ENCODE assay signal across 31 cellular contexts in genomic region chr1:235151033-235151432, GRCh38. TPM values are rescaled to one million over a fixed set of nuclear protein-coding genes. Genes with fewer than 3 reads are reported as not detected.
A peak's percentile ranks its signal among the peaks of the same experiment; 100 is the strongest.
DNase-seq lines count a peak whose midpoint lies in the region; ATAC-seq and TF ChIP-seq lines count a peak whose summit lies in the region.
"Had no signal": no experiment of that assay in that cellular context is flagged by ENCODE, and none has a peak within 500 bp of the region (broad histone marks: within the 10 kb centered on the region; RNA-seq: fewer than 3 reads in every experiment).

No MANE protein-coding gene starts in this region.

- no peak for DNase-seq in activated T-cell treated with anti-CD3 and anti-CD28 coated beads, Interleukin-2, amount 50 U/mL, for 72 hours
- DNase-seq in activated T-cell treated with anti-CD3 and anti-CD28 coated beads, Interleukin-2, amount 50 U/mL, for 48 hours = no peak
- DNase-seq in activated CD8-positive, alpha-beta T cell treated with anti-CD3 and anti-CD28 coated beads, Interleukin-2, amount 10 ng/mL, durations not matched to agents 7 days and 5 days = no peak
- no peak for DNase-seq in endodermal cell
- no peak for DNase-seq in stimulated activated naive B cell treated with anti-CD40 and anti-IgM and Interleukin-4, amounts not matched to agents 10 μg/mL and 1 μg/mL and 100 μg/mL, for 72 hours
- no peak for DNase-seq in NCI-H2227 (lab: John Stamatoyannopoulos, UW; ENCODE audit: unreplicated experiment)
- DNase-seq in G401 (ENCODE audit: low spot score) = no peak
- DNase-seq: adrenal gland; COR-L47; DMS53; effector CD4-positive, alpha-beta T cell; foreskin keratinocyte; heart right ventricle; KG1; left colon; NCI-H1436; NCI-H2081 treated with DMSO at 0.1 percent for 48 hours; NCI-H446; stimulated activated CD4-positive, alpha-beta T cell treated with anti-CD3 and anti-CD28 coated beads, Interleukin-2, amount 100 ng/mL, for 24 hours; upper lobe of right lung had no signal

- ATAC-seq in activated T-cell treated with anti-CD3 and anti-CD28 coated beads, Interleukin-2, amount 50 U/mL, for 72 hours (replicated peaks in 1 of 2) = no peak
- ATAC-seq in activated CD8-positive, alpha-beta T cell treated with anti-CD3 and anti-CD28 coated beads, Interleukin-2, amount 10 ng/mL, durations not matched to agents 7 days and 5 days = peak; percentile 45
- no peak for ATAC-seq in stimulated activated naive B cell treated with anti-CD40 and anti-IgM and Interleukin-4, amounts not matched to agents 10 μg/mL and 1 μg/mL and 100 μg/mL, for 72 hours (replicated peaks)
- ATAC-seq in GM21526 (IDR thresholded peaks at IDR 0.05; ENCODE audit: low FRiP score, unreplicated experiment) = no peak
- ATAC-seq: activated CD4-positive, CD25-positive, alpha-beta regulatory T cell treated with anti-CD3 and anti-CD28 coated beads, Interleukin-2, amount 50 U/mL, for 24 hours; heart right ventricle; left colon; upper lobe of right lung had no signal

- POLR2A ChIA-PET in activated CD8-positive, alpha-beta T cell treated with anti-CD3 and anti-CD28 coated beads, Interleukin-2, amount 10 ng/mL, durations not matched to agents 7 days and 5 days (lab: Charles Lee) = interaction anchor here (3.0 kb wide), 1 partner anchor 10 kb away, joined by 11 read pairs; the partner anchor contains the start of gene RBM34

- no peak overlapping the region for H3K27ac ChIP-seq in endodermal cell (ENCODE audit: low read depth, low read length)
- H3K27ac ChIP-seq: adrenal gland, esophagus muscularis mucosa, foreskin keratinocyte, heart right ventricle, neural progenitor cell, parathyroid adenoma, right atrium auricular region, upper lobe of right lung had no signal

- no peaks in the 10 kb centered on the region for H3K9me3 Mint-ChIP-seq in activated T-cell treated with anti-CD3 and anti-CD28 coated beads, Interleukin-2, amount 50 U/mL, for 72 hours
- no peaks in the 10 kb centered on the region for H3K9me3 Mint-ChIP-seq in activated CD8-positive, alpha-beta T cell treated with anti-CD3 and anti-CD28 coated beads, Interleukin-2, amount 10 ng/mL, durations not matched to agents 7 days and 5 days (ENCODE audit: insufficient read depth)
- H3K9me3 Mint-ChIP-seq in endodermal cell = no peaks in the 10 kb centered on the region
- no peaks in the 10 kb centered on the region for H3K9me3 Mint-ChIP-seq in stimulated activated naive B cell treated with anti-CD40 and anti-IgM and Interleukin-4, amounts not matched to agents 10 μg/mL and 1 μg/mL and 100 μg/mL, for 72 hours
- H3K9me3 Mint-ChIP-seq: activated T-helper 2 cell treated with anti-CD3 and anti-CD28 coated beads, Interferon-gamma antibody, Interleukin-2, Interleukin-4, amounts not matched to agents 10 μg/mL and 5 μg/mL and 100 μg/mL, durations not matched to agents 14 hours and 24 hours and 36 hours; neural progenitor cell; T-helper 1 cell treated with Interleukin-12 subunit alpha and Interleukin-12 subunit beta and Interleukin-4 antibody, amounts not matched to agents 30 μg/mL and 1 μg/mL, for 36 hours had no signal

- peaks cover 84% of the 10 kb centered on the region for H3K36me3 ChIP-seq in endodermal cell (ENCODE audit: control insufficient read depth, insufficient read depth, low read length)

- CTCF ChIA-PET in activated CD8-positive, alpha-beta T cell treated with anti-CD3 and anti-CD28 coated beads, Interleukin-2, amount 10 ng/mL, durations not matched to agents 7 days and 5 days (lab: Charles Lee) = interaction anchor here (1.1 to 1.4 kb wide), 2 partner anchors 24 to 191 kb away, joined by 3 read pairs; no protein-coding TSS in a partner anchor

- no peaks in the 10 kb centered on the region for H3K9me3 ChIP-seq in endodermal cell (ENCODE audit: control insufficient read depth, low read length)
- H3K9me3 ChIP-seq: adrenal gland, esophagus muscularis mucosa, HAP-1, heart right ventricle, right atrium auricular region, upper lobe of right lung had no signal

- H3K4me1 ChIP-seq in endodermal cell (ENCODE audit: control insufficient read depth, insufficient read depth, low read length) = no peaks in the 10 kb centered on the region
- H3K4me1 ChIP-seq: adrenal gland, esophagus muscularis mucosa, foreskin keratinocyte, HAP-1, heart right ventricle, neural progenitor cell, parathyroid adenoma, right atrium auricular region, upper lobe of right lung had no signal

- H3K27me3 ChIP-seq in endodermal cell (ENCODE audit: control insufficient read depth, insufficient read depth, low read length, poor library complexity, severe bottlenecking) = no peaks in the 10 kb centered on the region
- H3K27me3 ChIP-seq: adrenal gland, esophagus muscularis mucosa, foreskin keratinocyte, heart right ventricle, neural progenitor cell, right atrium auricular region, upper lobe of right lung had no signal

- H3K27ac Mint-ChIP-seq in activated T-cell treated with anti-CD3 and anti-CD28 coated beads, Interleukin-2, amount 50 U/mL, for 72 hours = peak overlapping the region; percentile 6
- H3K27ac Mint-ChIP-seq in activated CD8-positive, alpha-beta T cell treated with anti-CD3 and anti-CD28 coated beads, Interleukin-2, amount 10 ng/mL, durations not matched to agents 7 days and 5 days = no peak overlapping the region
- H3K27ac Mint-ChIP-seq in endodermal cell = peak overlapping the region; percentile 3
- peak overlapping the region; percentile 16 for H3K27ac Mint-ChIP-seq in stimulated activated naive B cell treated with anti-CD40 and anti-IgM and Interleukin-4, amounts not matched to agents 10 μg/mL and 1 μg/mL and 100 μg/mL, for 72 hours
- H3K27ac Mint-ChIP-seq: activated T-helper 2 cell treated with anti-CD3 and anti-CD28 coated beads, Interferon-gamma antibody, Interleukin-2, Interleukin-4, amounts not matched to agents 10 μg/mL and 5 μg/mL and 100 μg/mL, durations not matched to agents 14 hours and 24 hours and 36 hours; B cell; neural progenitor cell; T-helper 1 cell treated with Interleukin-12 subunit alpha and Interleukin-12 subunit beta and Interleukin-4 antibody, amounts not matched to agents 30 μg/mL and 1 μg/mL, for 36 hours had no signal

- H3K4me3 Mint-ChIP-seq in activated T-cell treated with anti-CD3 and anti-CD28 coated beads, Interleukin-2, amount 50 U/mL, for 72 hours = no peak overlapping the region
- H3K4me3 Mint-ChIP-seq in activated CD8-positive, alpha-beta T cell treated with anti-CD3 and anti-CD28 coated beads, Interleukin-2, amount 10 ng/mL, durations not matched to agents 7 days and 5 days = no peak overlapping the region
- no peak overlapping the region for H3K4me3 Mint-ChIP-seq in endodermal cell
- H3K4me3 Mint-ChIP-seq in stimulated activated naive B cell treated with anti-CD40 and anti-IgM and Interleukin-4, amounts not matched to agents 10 μg/mL and 1 μg/mL and 100 μg/mL, for 72 hours = no peak overlapping the region
- H3K4me3 Mint-ChIP-seq: B cell; neural progenitor cell; T-helper 1 cell treated with Interleukin-12 subunit alpha and Interleukin-12 subunit beta and Interleukin-4 antibody, amounts not matched to agents 30 μg/mL and 1 μg/mL, for 36 hours had no signal

- peaks cover 29% of the 10 kb centered on the region for H3K4me1 Mint-ChIP-seq in activated T-cell treated with anti-CD3 and anti-CD28 coated beads, Interleukin-2, amount 50 U/mL, for 72 hours (ENCODE audit: low read depth)
- peaks cover 16% of the 10 kb centered on the region for H3K4me1 Mint-ChIP-seq in activated CD8-positive, alpha-beta T cell treated with anti-CD3 and anti-CD28 coated beads, Interleukin-2, amount 10 ng/mL, durations not matched to agents 7 days and 5 days (ENCODE audit: low read depth)
- no peaks in the 10 kb centered on the region for H3K4me1 Mint-ChIP-seq in endodermal cell
- H3K4me1 Mint-ChIP-seq in stimulated activated naive B cell treated with anti-CD40 and anti-IgM and Interleukin-4, amounts not matched to agents 10 μg/mL and 1 μg/mL and 100 μg/mL, for 72 hours = peaks cover 7 to 27% of the 10 kb centered on the region in 2 donors
- H3K4me1 Mint-ChIP-seq: neural progenitor cell had no signal

- no peak overlapping the region for H3K4me3 ChIP-seq in endodermal cell (ENCODE audit: low read length)
- H3K4me3 ChIP-seq: adrenal gland, esophagus muscularis mucosa, HAP-1, heart right ventricle, neural progenitor cell, right atrium auricular region, SK-N-MC, upper lobe of right lung had no signal

- H3K27me3 Mint-ChIP-seq in activated T-cell treated with anti-CD3 and anti-CD28 coated beads, Interleukin-2, amount 50 U/mL, for 72 hours (ENCODE audit: low read depth) = no peaks in the 10 kb centered on the region
- H3K27me3 Mint-ChIP-seq in activated CD8-positive, alpha-beta T cell treated with anti-CD3 and anti-CD28 coated beads, Interleukin-2, amount 10 ng/mL, durations not matched to agents 7 days and 5 days (ENCODE audit: low read depth) = no peaks in the 10 kb centered on the region
- H3K27me3 Mint-ChIP-seq in endodermal cell (ENCODE audit: insufficient read depth) = no peaks in the 10 kb centered on the region
- no peaks in the 10 kb centered on the region for H3K27me3 Mint-ChIP-seq in stimulated activated naive B cell treated with anti-CD40 and anti-IgM and Interleukin-4, amounts not matched to agents 10 μg/mL and 1 μg/mL and 100 μg/mL, for 72 hours
- H3K27me3 Mint-ChIP-seq: B cell had no signal

- no peak for TF ChIP-seq CTCF in endodermal cell (conservative IDR thresholded peaks at IDR 0.05)

- WGBS in endodermal cell (ENCODE audit: insufficient coverage in 1 of 2, insufficient read length in 1 of 2), 2 experiments = 92 to 96% methylated on average over 2 of the region's 2 CpGs

- in situ Hi-C loops in G401 (cut with HindIII; ENCODE audit: low sequenced_read_pairs) = no loop called here

- H3K36me3 Mint-ChIP-seq in activated T-cell treated with anti-CD3 and anti-CD28 coated beads, Interleukin-2, amount 50 U/mL, for 72 hours (ENCODE audit: insufficient read depth in 2 of 2) = peaks cover 13 to 50% of the 10 kb centered on the region in 2 donors
- H3K36me3 Mint-ChIP-seq in activated CD8-positive, alpha-beta T cell treated with anti-CD3 and anti-CD28 coated beads, Interleukin-2, amount 10 ng/mL, durations not matched to agents 7 days and 5 days (ENCODE audit: low read depth) = peaks cover 65% of the 10 kb centered on the region
- H3K36me3 Mint-ChIP-seq in endodermal cell (ENCODE audit: low read depth) = peaks cover 78% of the 10 kb centered on the region
- peaks cover 32 to 45% of the 10 kb centered on the region in 2 donors for H3K36me3 Mint-ChIP-seq in stimulated activated naive B cell treated with anti-CD40 and anti-IgM and Interleukin-4, amounts not matched to agents 10 μg/mL and 1 μg/mL and 100 μg/mL, for 72 hours

- H3K9ac ChIP-seq in endodermal cell (ENCODE audit: extremely low read depth, low read length, poor library complexity, severe bottlenecking) = no peak overlapping the region
- H3K9ac ChIP-seq: neural progenitor cell, parathyroid adenoma had no signal

RNA-seq across cellular contexts. Expression of gene RBM34, which starts 10.0 kb away (rescaled TPM):
- 100 to 1,000 TPM; 127 to 128 TPM for total RNA-seq in activated T-cell treated with anti-CD3 and anti-CD28 coated beads, Interleukin-2, amount 50 U/mL, for 72 hours
- 100 to 1,000 TPM; 115 to 117 TPM for total RNA-seq in activated CD8-positive, alpha-beta T cell treated with anti-CD3 and anti-CD28 coated beads, Interleukin-2, amount 10 ng/mL, durations not matched to agents 7 days and 5 days
- total RNA-seq in endodermal cell = 100 to 1,000 TPM; 104 to 127 TPM
- polyA plus RNA-seq in endodermal cell (2013, experiment 1 of 2) = 60.1 TPM
- polyA plus RNA-seq in endodermal cell (2013, experiment 2 of 2) = 61.4 TPM
- total RNA-seq in G401 (2014; rRNA removed; shearing (Covaris generic)) = 45.3 and 49.8 TPM in 2 replicates

RNA-seq across cellular contexts. Expression of gene TOMM20, which starts 22.4 kb away (rescaled TPM):
- total RNA-seq in activated T-cell treated with anti-CD3 and anti-CD28 coated beads, Interleukin-2, amount 50 U/mL, for 72 hours = 100 to 1,000 TPM; 140 to 154 TPM
- 10 to 100 TPM; 72.2 to 81.7 TPM for total RNA-seq in activated CD8-positive, alpha-beta T cell treated with anti-CD3 and anti-CD28 coated beads, Interleukin-2, amount 10 ng/mL, durations not matched to agents 7 days and 5 days
- 100 to 1,000 TPM; 237 to 252 TPM for total RNA-seq in endodermal cell
- polyA plus RNA-seq in endodermal cell (2013, experiment 1 of 2) = 237 TPM
- polyA plus RNA-seq in endodermal cell (2013, experiment 2 of 2) = 220 TPM
- total RNA-seq in G401 (2014; rRNA removed; shearing (Covaris generic)) = 138 and 157 TPM in 2 replicates
